Comparison of ENCODE assay signal across 8 cellular contexts in genomic region chr9:79477955-79478751, GRCh38.
DNase-seq lines count a peak whose midpoint lies in the region; ATAC-seq and TF ChIP-seq lines count a peak whose summit lies in the region.

No MANE protein-coding gene starts in this region.

- peaks cover 8% of the 10 kb centered on the region; the same call in 2 of the 3 replicates for H3K4me1 Mint-ChIP-seq in GM23338
- no peaks in the 10 kb centered on the region for H3K4me1 Mint-ChIP-seq in brain

- H3K4me1 ChIP-seq in GM23338 (ENCODE audit: insufficient read depth), result peaks cover 6% of the 10 kb centered on the region; the same call in 1 of the 2 replicates

- no peak overlapping the region for H3K4me3 ChIP-seq in GM23338

- no peaks in the 10 kb centered on the region for H3K36me3 Mint-ChIP-seq in GM23338 (ENCODE audit: low read depth)
- H3K36me3 Mint-ChIP-seq in brain, result no peaks in the 10 kb centered on the region

- H4K20me1 ChIP-seq in GM23338 (replicated peaks; ENCODE audit: insufficient read depth), result no peaks in the 10 kb centered on the region

- no peaks in the 10 kb centered on the region for H3F3A ChIP-seq in GM23338 (replicated peaks; ENCODE audit: low read depth)

- TF ChIP-seq CTCF in GM23338 (conservative IDR thresholded peaks at IDR 0.05; ENCODE audit: low read depth in 2 of 2), result peak; percentile 67 to 74
- TF ChIP-seq CTCF in brain (conservative IDR thresholded peaks at IDR 0.05), result peak; percentile 30 to 64

- no peaks in the 10 kb centered on the region for H3K36me3 ChIP-seq in GM23338 (ENCODE audit: insufficient read depth)

- H3K4me3 Mint-ChIP-seq in GM23338 (no peak overlapping the region), brain (no peak overlapping the region)

- no peak overlapping the region for H3K4me2 ChIP-seq in GM23338

- H3K27ac Mint-ChIP-seq in GM23338 (no peak overlapping the region), brain (no peak overlapping the region)

- no peak overlapping the region for H3K27ac ChIP-seq in GM23338 (ENCODE audit: low read depth)

- peak; percentile 20 for DNase-seq in DMS53 (lab: John Stamatoyannopoulos, UW)
- DNase-seq in DMS53 treated with DMSO at 0.1 percent for 48 hours (lab: John Stamatoyannopoulos, UW; ENCODE audit: unreplicated experiment), result no peak
- peak; percentile 82 for DNase-seq in GM23338 (ENCODE audit: low spot score)
- DNase-seq in NCI-H82 treated with DMSO at 0.1 percent for 48 hours (lab: John Stamatoyannopoulos, UW; ENCODE audit: unreplicated experiment), result peak; percentile 6
- DNase-seq in myocyte (ENCODE audit: low read depth), result peak; percentile 22
- DNase-seq in SIG-M5 (lab: John Stamatoyannopoulos, UW), result no peak
- no peak for DNase-seq in ureter (ENCODE audit: low spot score)

- H3K79me2 ChIP-seq in GM23338 (replicated peaks; ENCODE audit: insufficient read depth), result no peaks in the 10 kb centered on the region

- H3K9me3 Mint-ChIP-seq in GM23338, result no peaks in the 10 kb centered on the region; the same call in 2 of the 3 replicates
- peaks cover 0 to 3% (median 0%) of the 10 kb centered on the region in 5 experiments for H3K9me3 Mint-ChIP-seq in brain

- no peaks in the 10 kb centered on the region for H3K27me3 ChIP-seq in GM23338 (ENCODE audit: insufficient read depth)

- H3K9me2 ChIP-seq in GM23338 (ENCODE audit: insufficient read depth), result 0 out of 2 replicates have a peak, but pooled peaks cover 4% of the 10 kb centered on the region

- H3K27me3 Mint-ChIP-seq in GM23338 (ENCODE audit: insufficient read depth, low read depth, poor library complexity), result no peaks in the 10 kb centered on the region
- H3K27me3 Mint-ChIP-seq in brain, result peaks cover 18% of the 10 kb centered on the region

- no peak overlapping the region for H2AFZ ChIP-seq in GM23338

- peak; percentile 87 for ATAC-seq in GM23338

TF ChIP-seq in GM23338, 12 proteins besides CTCF, POLR2A, EP300 and RAD21:
- TF ChIP-seq, protein P1, sequence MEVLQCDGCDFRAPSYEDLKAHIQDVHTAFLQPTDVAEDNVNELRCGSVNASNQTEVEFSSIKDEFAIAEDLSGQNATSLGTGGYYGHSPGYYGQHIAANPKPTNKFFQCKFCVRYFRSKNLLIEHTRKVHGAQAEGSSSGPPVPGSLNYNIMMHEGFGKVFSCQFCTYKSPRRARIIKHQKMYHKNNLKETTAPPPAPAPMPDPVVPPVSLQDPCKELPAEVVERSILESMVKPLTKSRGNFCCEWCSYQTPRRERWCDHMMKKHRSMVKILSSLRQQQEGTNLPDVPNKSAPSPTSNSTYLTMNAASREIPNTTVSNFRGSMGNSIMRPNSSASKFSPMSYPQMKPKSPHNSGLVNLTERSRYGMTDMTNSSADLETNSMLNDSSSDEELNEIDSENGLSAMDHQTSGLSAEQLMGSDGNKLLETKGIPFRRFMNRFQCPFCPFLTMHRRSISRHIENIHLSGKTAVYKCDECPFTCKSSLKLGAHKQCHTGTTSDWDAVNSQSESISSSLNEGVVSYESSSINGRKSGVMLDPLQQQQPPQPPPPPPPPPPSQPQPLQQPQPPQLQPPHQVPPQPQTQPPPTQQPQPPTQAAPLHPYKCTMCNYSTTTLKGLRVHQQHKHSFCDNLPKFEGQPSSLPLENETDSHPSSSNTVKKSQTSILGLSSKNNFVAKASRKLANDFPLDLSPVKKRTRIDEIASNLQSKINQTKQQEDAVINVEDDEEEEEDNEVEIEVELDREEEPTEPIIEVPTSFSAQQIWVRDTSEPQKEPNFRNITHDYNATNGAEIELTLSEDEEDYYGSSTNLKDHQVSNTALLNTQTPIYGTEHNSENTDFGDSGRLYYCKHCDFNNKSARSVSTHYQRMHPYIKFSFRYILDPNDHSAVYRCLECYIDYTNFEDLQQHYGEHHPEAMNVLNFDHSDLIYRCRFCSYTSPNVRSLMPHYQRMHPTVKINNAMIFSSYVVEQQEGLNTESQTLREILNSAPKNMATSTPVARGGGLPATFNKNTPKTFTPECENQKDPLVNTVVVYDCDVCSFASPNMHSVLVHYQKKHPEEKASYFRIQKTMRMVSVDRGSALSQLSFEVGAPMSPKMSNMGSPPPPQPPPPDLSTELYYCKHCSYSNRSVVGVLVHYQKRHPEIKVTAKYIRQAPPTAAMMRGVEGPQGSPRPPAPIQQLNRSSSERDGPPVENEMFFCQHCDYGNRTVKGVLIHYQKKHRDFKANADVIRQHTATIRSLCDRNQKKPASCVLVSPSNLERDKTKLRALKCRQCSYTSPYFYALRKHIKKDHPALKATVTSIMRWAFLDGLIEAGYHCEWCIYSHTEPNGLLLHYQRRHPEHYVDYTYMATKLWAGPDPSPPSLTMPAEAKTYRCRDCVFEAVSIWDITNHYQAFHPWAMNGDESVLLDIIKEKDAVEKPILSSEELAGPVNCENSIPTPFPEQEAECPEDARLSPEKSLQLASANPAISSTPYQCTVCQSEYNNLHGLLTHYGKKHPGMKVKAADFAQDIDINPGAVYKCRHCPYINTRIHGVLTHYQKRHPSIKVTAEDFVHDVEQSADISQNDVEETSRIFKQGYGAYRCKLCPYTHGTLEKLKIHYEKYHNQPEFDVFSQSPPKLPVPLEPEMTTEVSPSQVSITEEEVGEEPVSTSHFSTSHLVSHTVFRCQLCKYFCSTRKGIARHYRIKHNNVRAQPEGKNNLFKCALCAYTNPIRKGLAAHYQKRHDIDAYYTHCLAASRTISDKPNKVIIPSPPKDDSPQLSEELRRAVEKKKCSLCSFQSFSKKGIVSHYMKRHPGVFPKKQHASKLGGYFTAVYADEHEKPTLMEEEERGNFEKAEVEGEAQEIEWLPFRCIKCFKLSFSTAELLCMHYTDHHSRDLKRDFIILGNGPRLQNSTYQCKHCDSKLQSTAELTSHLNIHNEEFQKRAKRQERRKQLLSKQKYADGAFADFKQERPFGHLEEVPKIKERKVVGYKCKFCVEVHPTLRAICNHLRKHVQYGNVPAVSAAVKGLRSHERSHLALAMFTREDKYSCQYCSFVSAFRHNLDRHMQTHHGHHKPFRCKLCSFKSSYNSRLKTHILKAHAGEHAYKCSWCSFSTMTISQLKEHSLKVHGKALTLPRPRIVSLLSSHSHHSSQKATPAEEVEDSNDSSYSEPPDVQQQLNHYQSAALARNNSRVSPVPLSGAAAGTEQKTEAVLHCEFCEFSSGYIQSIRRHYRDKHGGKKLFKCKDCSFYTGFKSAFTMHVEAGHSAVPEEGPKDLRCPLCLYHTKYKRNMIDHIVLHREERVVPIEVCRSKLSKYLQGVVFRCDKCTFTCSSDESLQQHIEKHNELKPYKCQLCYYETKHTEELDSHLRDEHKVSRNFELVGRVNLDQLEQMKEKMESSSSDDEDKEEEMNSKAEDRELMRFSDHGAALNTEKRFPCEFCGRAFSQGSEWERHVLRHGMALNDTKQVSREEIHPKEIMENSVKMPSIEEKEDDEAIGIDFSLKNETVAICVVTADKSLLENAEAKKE (CRISPR knock-in tag; IDR thresholded peaks at IDR 0.05), result no peak
- TF ChIP-seq EZH2 (IDR thresholded peaks at IDR 0.05; ENCODE audit: low read depth, unreplicated experiment), result no peak
- TF ChIP-seq JUNB (IDR thresholded peaks at IDR 0.05; ENCODE audit: unreplicated experiment), result no peak
- TF ChIP-seq ETS1 (IDR thresholded peaks at IDR 0.05), result no peak
- no peak for TF ChIP-seq EZH2phosphoT487 (IDR thresholded peaks at IDR 0.05; ENCODE audit: unreplicated experiment)
- no peak for TF ChIP-seq ZNF114 (CRISPR knock-in tag; IDR thresholded peaks at IDR 0.05)
- no peak for TF ChIP-seq POLR2AphosphoS5 (IDR thresholded peaks at IDR 0.05; ENCODE audit: low read depth)
- TF ChIP-seq, protein P2, sequence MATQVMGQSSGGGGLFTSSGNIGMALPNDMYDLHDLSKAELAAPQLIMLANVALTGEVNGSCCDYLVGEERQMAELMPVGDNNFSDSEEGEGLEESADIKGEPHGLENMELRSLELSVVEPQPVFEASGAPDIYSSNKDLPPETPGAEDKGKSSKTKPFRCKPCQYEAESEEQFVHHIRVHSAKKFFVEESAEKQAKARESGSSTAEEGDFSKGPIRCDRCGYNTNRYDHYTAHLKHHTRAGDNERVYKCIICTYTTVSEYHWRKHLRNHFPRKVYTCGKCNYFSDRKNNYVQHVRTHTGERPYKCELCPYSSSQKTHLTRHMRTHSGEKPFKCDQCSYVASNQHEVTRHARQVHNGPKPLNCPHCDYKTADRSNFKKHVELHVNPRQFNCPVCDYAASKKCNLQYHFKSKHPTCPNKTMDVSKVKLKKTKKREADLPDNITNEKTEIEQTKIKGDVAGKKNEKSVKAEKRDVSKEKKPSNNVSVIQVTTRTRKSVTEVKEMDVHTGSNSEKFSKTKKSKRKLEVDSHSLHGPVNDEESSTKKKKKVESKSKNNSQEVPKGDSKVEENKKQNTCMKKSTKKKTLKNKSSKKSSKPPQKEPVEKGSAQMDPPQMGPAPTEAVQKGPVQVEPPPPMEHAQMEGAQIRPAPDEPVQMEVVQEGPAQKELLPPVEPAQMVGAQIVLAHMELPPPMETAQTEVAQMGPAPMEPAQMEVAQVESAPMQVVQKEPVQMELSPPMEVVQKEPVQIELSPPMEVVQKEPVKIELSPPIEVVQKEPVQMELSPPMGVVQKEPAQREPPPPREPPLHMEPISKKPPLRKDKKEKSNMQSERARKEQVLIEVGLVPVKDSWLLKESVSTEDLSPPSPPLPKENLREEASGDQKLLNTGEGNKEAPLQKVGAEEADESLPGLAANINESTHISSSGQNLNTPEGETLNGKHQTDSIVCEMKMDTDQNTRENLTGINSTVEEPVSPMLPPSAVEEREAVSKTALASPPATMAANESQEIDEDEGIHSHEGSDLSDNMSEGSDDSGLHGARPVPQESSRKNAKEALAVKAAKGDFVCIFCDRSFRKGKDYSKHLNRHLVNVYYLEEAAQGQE (IDR thresholded peaks at IDR 0.05; ENCODE audit: unreplicated experiment), result no peak
- TF ChIP-seq CREB1 (CRISPR knock-in tag; IDR thresholded peaks at IDR 0.05; ENCODE audit: low read depth), result no peak
- TF ChIP-seq ZNF331 (CRISPR knock-in tag; IDR thresholded peaks at IDR 0.05; ENCODE audit: low read depth), result no peak
- no peak for TF ChIP-seq NANOG (IDR thresholded peaks at IDR 0.05; ENCODE audit: borderline replicate concordance)
- TF ChIP-seq STAT1 (IDR thresholded peaks at IDR 0.05; ENCODE audit: unreplicated experiment), result no peak

Comparison
In these comparisons a context has a peak if more than half of its experiments do, and no peak if none do; other contexts are left out.
1. DNase-seq: peak in DMS53 (single experiment), GM23338 (single experiment), NCI-H82 treated with DMSO at 0.1 percent for 48 hours (single experiment) and myocyte (single experiment); none in DMS53 treated with DMSO at 0.1 percent for 48 hours (single experiment), SIG-M5 (single experiment) and ureter (single experiment).